In genomic region chr20:45173531-45173930, GRCh38 we compare ENCODE assay signal across 28 cellular contexts. TPM values are rescaled to one million over a fixed set of nuclear protein-coding genes. Genes with fewer than 3 reads are reported as not detected.
"Had no signal": no experiment of that assay in that cellular context is flagged by ENCODE, and none has a peak within 500 bp of the region (broad histone marks: within the 10 kb centered on the region; RNA-seq: fewer than 3 reads in every experiment).

No MANE protein-coding gene starts in this region.

- H3K27me3 ChIP-seq: testis, tibial nerve, upper lobe of right lung, vagina had no signal

- H3K36me3 ChIP-seq: spleen, tibial nerve, upper lobe of right lung, vagina had no signal

- H3K27ac Mint-ChIP-seq: naive thymus-derived CD4-positive, alpha-beta T cell; nephron progenitor cell; stimulated activated naive B cell treated with anti-CD40 and anti-IgM and Interleukin-4, amounts not matched to agents 10 μg/mL and 1 μg/mL and 100 μg/mL, for 72 hours; stimulated activated naive CD8-positive, alpha-beta T cell treated with anti-CD3 and anti-CD28 coated beads, Interleukin-15, amount 100 ng/mL, for 72 hours had no signal

- H3K27ac ChIP-seq: dorsolateral prefrontal cortex, testis, tibial nerve, upper lobe of right lung, vagina had no signal

- H3K4me3 ChIP-seq: dorsolateral prefrontal cortex, spleen, testis, tibial nerve, upper lobe of right lung, vagina had no signal

- H3K9me3 Mint-ChIP-seq: stimulated activated naive CD8-positive, alpha-beta T cell treated with anti-CD3 and anti-CD28 coated beads, Interleukin-15, amount 100 ng/mL, for 72 hours had no signal

- H3K4me3 Mint-ChIP-seq: naive thymus-derived CD4-positive, alpha-beta T cell; nephron progenitor cell; stimulated activated naive B cell treated with anti-CD40 and anti-IgM and Interleukin-4, amounts not matched to agents 10 μg/mL and 1 μg/mL and 100 μg/mL, for 72 hours; stimulated activated naive CD8-positive, alpha-beta T cell treated with anti-CD3 and anti-CD28 coated beads, Interleukin-15, amount 100 ng/mL, for 72 hours had no signal

- H3K36me3 Mint-ChIP-seq: naive thymus-derived CD4-positive, alpha-beta T cell; stimulated activated naive B cell treated with anti-CD40 and anti-IgM and Interleukin-4, amounts not matched to agents 10 μg/mL and 1 μg/mL and 100 μg/mL, for 72 hours had no signal

- H3K9me3 ChIP-seq: testis, upper lobe of right lung, vagina had no signal

- H3K4me1 ChIP-seq: spleen, testis, tibial nerve, upper lobe of right lung, vagina had no signal

- ATAC-seq: naive thymus-derived CD4-positive, alpha-beta T cell; sciatic nerve; stimulated activated naive B cell treated with anti-CD40 and anti-IgM and Interleukin-4, amounts not matched to agents 10 μg/mL and 1 μg/mL and 100 μg/mL, for 72 hours; stimulated activated naive CD8-positive, alpha-beta T cell treated with anti-CD3 and anti-CD28 coated beads, Interleukin-15, amount 100 ng/mL, for 72 hours; upper lobe of right lung had no signal

- H3K4me1 Mint-ChIP-seq: naive thymus-derived CD4-positive, alpha-beta T cell; nephron progenitor cell; stimulated activated naive B cell treated with anti-CD40 and anti-IgM and Interleukin-4, amounts not matched to agents 10 μg/mL and 1 μg/mL and 100 μg/mL, for 72 hours; stimulated activated naive CD8-positive, alpha-beta T cell treated with anti-CD3 and anti-CD28 coated beads, Interleukin-15, amount 100 ng/mL, for 72 hours had no signal

- DNase-seq: cortex of kidney; dorsolateral prefrontal cortex; effector CD8-positive, alpha-beta T cell; foreskin melanocyte; head of caudate nucleus; hippocampal formation; naive thymus-derived CD4-positive, alpha-beta T cell; nephron progenitor cell; spleen; stimulated activated CD4-positive, alpha-beta T cell treated with anti-CD3 and anti-CD28 coated beads, Interleukin-2, amount 100 ng/mL, for 24 hours; stimulated activated CD4-positive, alpha-beta T cell treated with anti-CD3 and anti-CD28 coated beads, Interleukin-4, amount 100 ng/mL, for 4 hours; stimulated activated naive B cell treated with anti-CD40 and anti-IgM and Interleukin-4, amounts not matched to agents 10 μg/mL and 1 μg/mL and 100 μg/mL, for 72 hours; stimulated activated naive CD8-positive, alpha-beta T cell treated with anti-CD3 and anti-CD28 coated beads, Interleukin-15, amount 100 ng/mL, for 72 hours; testis; upper lobe of right lung had no signal

RNA-seq across cellular contexts. Expression of gene PI3, which starts 1.2 kb away (rescaled TPM):
- total RNA-seq: epithelial cell of proximal tubule; kidney epithelial cell; liver; lung microvascular endothelial cell; mesenteric fat pad; mononuclear cell; naive thymus-derived CD4-positive, alpha-beta T cell; osteoblast; pulmonary artery endothelial cell; skeletal muscle tissue; subcutaneous adipose tissue; tibial nerve had no signal
- polyA plus RNA-seq: liver; naive thymus-derived CD4-positive, alpha-beta T cell had no signal

RNA-seq across cellular contexts. Expression of gene SEMG1, which starts 33.3 kb away (rescaled TPM):
- total RNA-seq: dorsolateral prefrontal cortex; epithelial cell of proximal tubule; kidney epithelial cell; liver; lung microvascular endothelial cell; mesenteric fat pad; mononuclear cell; naive thymus-derived CD4-positive, alpha-beta T cell; osteoblast; pulmonary artery endothelial cell; sciatic nerve; skeletal muscle tissue; subcutaneous adipose tissue; testis; tibial nerve; upper lobe of right lung; vagina had no signal
- polyA plus RNA-seq: liver; naive thymus-derived CD4-positive, alpha-beta T cell; spleen had no signal

RNA-seq across cellular contexts. Expression of gene SEMG2, which starts 47.6 kb away (rescaled TPM):
- total RNA-seq: epithelial cell of proximal tubule; kidney epithelial cell; liver; lung microvascular endothelial cell; mesenteric fat pad; mononuclear cell; naive thymus-derived CD4-positive, alpha-beta T cell; osteoblast; pulmonary artery endothelial cell; sciatic nerve; skeletal muscle tissue; spleen; subcutaneous adipose tissue; testis; tibial nerve; upper lobe of right lung; vagina had no signal
- polyA plus RNA-seq: liver; naive thymus-derived CD4-positive, alpha-beta T cell; spleen had no signal

RNA-seq across cellular contexts. Expression of gene WFDC12, which starts 49.3 kb away (rescaled TPM):
- total RNA-seq: dorsolateral prefrontal cortex; epithelial cell of proximal tubule; kidney epithelial cell; liver; lung microvascular endothelial cell; mesenteric fat pad; mononuclear cell; naive thymus-derived CD4-positive, alpha-beta T cell; osteoblast; pulmonary artery endothelial cell; sciatic nerve; skeletal muscle tissue; spleen; subcutaneous adipose tissue; testis; tibial nerve had no signal
- polyA plus RNA-seq: liver; naive thymus-derived CD4-positive, alpha-beta T cell; spleen had no signal

RNA-seq across cellular contexts. Expression of gene WFDC5, which starts 58.6 kb away (rescaled TPM):
- total RNA-seq: dorsolateral prefrontal cortex; epithelial cell of proximal tubule; liver; lung microvascular endothelial cell; mesenteric fat pad; mononuclear cell; naive thymus-derived CD4-positive, alpha-beta T cell; osteoblast; pulmonary artery endothelial cell; sciatic nerve; skeletal muscle tissue; spleen; subcutaneous adipose tissue; tibial nerve had no signal
- polyA plus RNA-seq: liver; naive thymus-derived CD4-positive, alpha-beta T cell; spleen had no signal
